8 cellular contexts compared by ENCODE assay signal in the genomic region with DNA sequence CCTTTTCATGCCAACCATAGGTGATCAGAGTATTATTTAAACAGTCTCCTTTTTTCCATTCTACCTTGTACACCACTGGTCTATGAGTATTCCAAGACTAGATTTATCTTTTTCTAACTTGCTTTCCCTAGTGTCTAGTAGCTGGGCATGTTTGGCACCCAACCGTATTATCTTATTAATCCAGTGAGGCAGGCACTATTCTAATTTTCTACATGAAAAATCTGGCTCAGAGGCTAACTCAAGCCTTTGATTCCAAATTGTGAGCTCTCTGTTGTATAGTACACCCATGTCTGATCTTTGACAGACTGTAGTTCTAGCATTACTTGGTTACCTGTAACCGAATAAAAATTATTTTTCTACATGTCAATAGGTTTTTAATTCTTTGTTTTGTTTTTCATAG.
"Had no signal": no experiment of that assay in that cellular context is flagged by ENCODE, and none has a peak within 500 bp of the region (broad histone marks: within the 10 kb centered on the region; RNA-seq: fewer than 3 reads in every experiment).

No MANE protein-coding gene starts in this region.

- ATAC-seq: HCT116 had no signal

- DNase-seq: GM23248, GOT3, H7, HFFc6, KBM-7 had no signal

- H2AFZ ChIP-seq: GM23248 had no signal

- H3K27ac ChIP-seq: GM23248 had no signal

- H3K9ac ChIP-seq: GM23248 had no signal

- H3K9me3 ChIP-seq: HAP-1 had no signal

- H3K36me3 ChIP-seq: HAP-1 had no signal

- FAIRE-seq: HTR-8/SVneo had no signal

- H3K4me3 ChIP-seq: GM23248, HAP-1 had no signal
